Comparison of ENCODE assay signal across 20 cellular contexts in genomic region chr6:169098136-169098535, GRCh38.
"Had no signal": no experiment of that assay in that cellular context is flagged by ENCODE, and none has a peak within 500 bp of the region (broad histone marks: within the 10 kb centered on the region; RNA-seq: fewer than 3 reads in every experiment).

No MANE protein-coding gene starts in this region.

- H3K4me1 ChIP-seq: uterus had no signal

- H3K27me3 ChIP-seq: esophagus muscularis mucosa, tibial artery, uterus had no signal

- H3K36me3 ChIP-seq: esophagus muscularis mucosa, tibial artery, uterus had no signal

- FAIRE-seq: bronchial epithelial cell, endothelial cell of umbilical vein had no signal

- H3K9me3 ChIP-seq: esophagus muscularis mucosa, tibial artery, uterus had no signal

- ATAC-seq: activated CD8-positive, alpha-beta T cell treated with anti-CD3 and anti-CD28 coated beads for 36 hours; naive thymus-derived CD4-positive, alpha-beta T cell had no signal

- H3K4me3 ChIP-seq: esophagus muscularis mucosa, tibial artery, uterus had no signal

- DNase-seq: activated CD4-positive, alpha-beta T cell treated with anti-CD3 and anti-CD28 coated beads for 48 hours; activated CD4-positive, CD25-positive, alpha-beta regulatory T cell; activated CD8-positive, alpha-beta T cell treated with anti-CD3 and anti-CD28 coated beads for 36 hours; activated naive CD4-positive, alpha-beta T cell treated with Interleukin-2 at 50 U/mL for 16 hours; activated naive CD8-positive, alpha-beta T cell treated with anti-CD3 and anti-CD28 coated beads, Interleukin-2, amount 10 ng/mL, durations not matched to agents 7 days and 5 days; activated T-cell treated with anti-CD3 and anti-CD28 coated beads, Interleukin-2, amount 50 U/mL, for 1 hour; anterior cingulate cortex; dermis blood vessel endothelial cell; effector memory CD4-positive, alpha-beta T cell; immature natural killer cell; naive thymus-derived CD4-positive, alpha-beta T cell; stimulated activated CD4-positive, alpha-beta T cell treated with anti-CD3 and anti-CD28 coated beads, Interleukin-12 subunit alpha, Interleukin-12 subunit beta, amount 100 ng/mL, for 4 hours; stimulated activated CD4-positive, alpha-beta T cell treated with anti-CD3 and anti-CD28 coated beads, Interleukin-2, amount 100 ng/mL, for 24 hours; stimulated activated naive CD4-positive, alpha-beta T cell treated with Interleukin-2 at 50 U/mL for 16 hours; T-helper 1 cell; tibial artery; uterus had no signal

- H3K27ac ChIP-seq: esophagus muscularis mucosa, tibial artery, uterus had no signal
